22 cellular contexts compared by ENCODE assay signal in the genomic region with DNA sequence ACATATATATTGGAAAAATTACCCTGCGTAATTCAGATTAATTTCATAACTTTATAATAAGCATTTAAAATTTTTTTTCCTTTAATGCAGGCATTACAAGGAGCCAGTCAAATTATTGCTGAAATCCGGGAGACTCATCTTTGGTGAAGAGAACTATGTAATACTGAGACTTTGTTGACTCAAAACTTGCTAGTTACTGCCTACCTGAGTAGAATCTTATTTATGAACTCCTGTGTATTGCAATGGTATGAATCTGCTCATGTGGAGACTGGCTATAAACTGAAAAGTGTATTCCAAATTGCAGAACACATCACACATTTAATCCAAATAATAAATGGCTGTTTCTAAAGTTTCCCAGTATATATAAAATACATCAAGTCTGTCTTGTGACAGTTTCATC. TPM values are rescaled to one million over a fixed set of nuclear protein-coding genes. Genes with fewer than 3 reads are reported as not detected.
DNase-seq lines count a peak whose midpoint lies in the region; ATAC-seq and TF ChIP-seq lines count a peak whose summit lies in the region.
"Had no signal": no experiment of that assay in that cellular context is flagged by ENCODE, and none has a peak within 500 bp of the region (broad histone marks: within the 10 kb centered on the region; RNA-seq: fewer than 3 reads in every experiment).

No MANE protein-coding gene starts in this region.

- H3K4me3 ChIP-seq in CD4-positive, CD25-positive, alpha-beta regulatory T cell (ENCODE audit: low read depth, low read length), result no peak overlapping the region
- H3K4me3 ChIP-seq: A549; BLaER1 treated with 17β-estradiol and CSF1 and Interleukin-3, amounts not matched to agents 10 nM and 100 nM; HAP-1 had no signal

- no peaks in the 10 kb centered on the region for H3K27me3 Mint-ChIP-seq in activated CD4-positive, alpha-beta memory T cell treated with anti-CD3 and anti-CD28 coated beads for 36 hours
- no peaks in the 10 kb centered on the region for H3K27me3 Mint-ChIP-seq in activated CD4-positive, alpha-beta memory T cell treated with anti-CD3 and anti-CD28 coated beads, Interleukin-2, amount 10 ng/mL, durations not matched to agents 7 days and 5 days
- no peaks in the 10 kb centered on the region for H3K27me3 Mint-ChIP-seq in activated T-cell treated with anti-CD3 and anti-CD28 coated beads, Interleukin-2, amount 50 U/mL, for 72 hours (ENCODE audit: low read depth)
- no peaks in the 10 kb centered on the region for H3K27me3 Mint-ChIP-seq in CD4-positive, CD25-positive, alpha-beta regulatory T cell
- H3K27me3 Mint-ChIP-seq: CD4-positive, alpha-beta memory T cell had no signal

- peaks cover 40% of the 10 kb centered on the region for H3K36me3 Mint-ChIP-seq in activated CD4-positive, alpha-beta memory T cell treated with anti-CD3 and anti-CD28 coated beads for 36 hours
- H3K36me3 Mint-ChIP-seq in activated CD4-positive, alpha-beta memory T cell treated with anti-CD3 and anti-CD28 coated beads, Interleukin-2, amount 10 ng/mL, durations not matched to agents 7 days and 5 days (ENCODE audit: low read depth), result peaks cover 67% of the 10 kb centered on the region
- H3K36me3 Mint-ChIP-seq in activated T-cell treated with anti-CD3 and anti-CD28 coated beads, Interleukin-2, amount 50 U/mL, for 72 hours (ENCODE audit: insufficient read depth in 2 of 2), result peaks cover 1 to 32% of the 10 kb centered on the region in 2 donors
- peaks cover 44% of the 10 kb centered on the region for H3K36me3 Mint-ChIP-seq in CD4-positive, CD25-positive, alpha-beta regulatory T cell

- H3K4me3 Mint-ChIP-seq in activated CD4-positive, alpha-beta memory T cell treated with anti-CD3 and anti-CD28 coated beads for 36 hours, result no peak overlapping the region
- H3K4me3 Mint-ChIP-seq in activated CD4-positive, alpha-beta memory T cell treated with anti-CD3 and anti-CD28 coated beads, Interleukin-2, amount 10 ng/mL, durations not matched to agents 7 days and 5 days, result no peak overlapping the region
- H3K4me3 Mint-ChIP-seq in activated T-cell treated with anti-CD3 and anti-CD28 coated beads, Interleukin-2, amount 50 U/mL, for 72 hours, result no peak overlapping the region
- no peak overlapping the region for H3K4me3 Mint-ChIP-seq in CD4-positive, CD25-positive, alpha-beta regulatory T cell
- H3K4me3 Mint-ChIP-seq: CD14-positive monocyte; CD4-positive, alpha-beta memory T cell; HFFc6 had no signal

- no peaks in the 10 kb centered on the region for H3K4me1 ChIP-seq in CD4-positive, CD25-positive, alpha-beta regulatory T cell (ENCODE audit: control insufficient read depth, insufficient read depth, low read length, poor library complexity, severe bottlenecking)
- H3K4me1 ChIP-seq: A549; BE2C; BLaER1 treated with 17β-estradiol and CSF1 and Interleukin-3, amounts not matched to agents 10 nM and 100 nM had no signal

- intact Hi-C loops in activated CD4-positive, alpha-beta memory T cell treated with anti-CD3 and anti-CD28 coated beads for 36 hours (cut with micrococcal nuclease), result no loop called here

- no peaks in the 10 kb centered on the region for H3K9me3 Mint-ChIP-seq in activated CD4-positive, alpha-beta memory T cell treated with anti-CD3 and anti-CD28 coated beads for 36 hours
- H3K9me3 Mint-ChIP-seq in activated CD4-positive, alpha-beta memory T cell treated with anti-CD3 and anti-CD28 coated beads, Interleukin-2, amount 10 ng/mL, durations not matched to agents 7 days and 5 days, result no peaks in the 10 kb centered on the region
- H3K9me3 Mint-ChIP-seq in activated T-cell treated with anti-CD3 and anti-CD28 coated beads, Interleukin-2, amount 50 U/mL, for 72 hours, result no peaks in the 10 kb centered on the region
- H3K9me3 Mint-ChIP-seq in CD4-positive, CD25-positive, alpha-beta regulatory T cell, result no peaks in the 10 kb centered on the region
- H3K9me3 Mint-ChIP-seq: CD14-positive monocyte; CD4-positive, alpha-beta memory T cell; HFFc6 had no signal

- no peak for TF ChIP-seq CTCF in GM20000 (IDR thresholded peaks at IDR 0.05; ENCODE audit: extremely low read depth, missing control alignments)

- CTCF ChIA-PET in activated CD4-positive, alpha-beta memory T cell treated with anti-CD3 and anti-CD28 coated beads for 36 hours (lab: Charles Lee), result interaction anchor here (5.9 kb wide), 1 partner anchor 12 kb away, joined by 29 read pairs; a partner anchor contains a TSS
- CTCF ChIA-PET in activated CD4-positive, alpha-beta memory T cell treated with anti-CD3 and anti-CD28 coated beads, Interleukin-2, amount 10 ng/mL, durations not matched to agents 7 days and 5 days (lab: Charles Lee), result interaction anchor here (7.5 kb wide), 1 partner anchor 12 kb away, joined by 47 read pairs; a partner anchor contains a TSS

- H3K27ac Mint-ChIP-seq in activated CD4-positive, alpha-beta memory T cell treated with anti-CD3 and anti-CD28 coated beads for 36 hours, result peak overlapping the region; percentile 30
- H3K27ac Mint-ChIP-seq in activated CD4-positive, alpha-beta memory T cell treated with anti-CD3 and anti-CD28 coated beads, Interleukin-2, amount 10 ng/mL, durations not matched to agents 7 days and 5 days, result no peak overlapping the region
- H3K27ac Mint-ChIP-seq in activated T-cell treated with anti-CD3 and anti-CD28 coated beads, Interleukin-2, amount 50 U/mL, for 72 hours, result peak overlapping the region; percentile 52
- H3K27ac Mint-ChIP-seq in CD4-positive, CD25-positive, alpha-beta regulatory T cell, result peak overlapping the region in 2 of 3 donors; percentile 32 to 67
- H3K27ac Mint-ChIP-seq: CD14-positive monocyte, HFFc6 had no signal

- peaks cover 90% of the 10 kb centered on the region for H3K36me3 ChIP-seq in CD4-positive, CD25-positive, alpha-beta regulatory T cell (ENCODE audit: control insufficient read depth, insufficient read depth, low read length)

- DNase-seq in activated CD4-positive, alpha-beta memory T cell treated with anti-CD3 and anti-CD28 coated beads for 36 hours, result no peak
- no peak for DNase-seq in activated CD4-positive, alpha-beta memory T cell treated with anti-CD3 and anti-CD28 coated beads, Interleukin-2, amount 10 ng/mL, durations not matched to agents 7 days and 5 days
- DNase-seq in activated T-cell treated with anti-CD3 and anti-CD28 coated beads, Interleukin-2, amount 50 U/mL, for 72 hours, result no peak
- no peak for DNase-seq in activated T-cell treated with anti-CD3 and anti-CD28 coated beads, Interleukin-2, amount 50 U/mL, for 1 hour
- DNase-seq in CD4-positive, CD25-positive, alpha-beta regulatory T cell, result no peak
- DNase-seq in GM20000 (ENCODE audit: low spot score), result no peak
- DNase-seq: 8988T; ACHN; AML-193; BE2C; Calu3; CD4-positive, alpha-beta memory T cell; COR-L47; DMS53; DMS79 treated with DMSO at 0.1 percent for 48 hours; GF-D8; GOT3; HFFc6 had no signal

- no peak overlapping the region for H3K27ac ChIP-seq in CD4-positive, CD25-positive, alpha-beta regulatory T cell (ENCODE audit: insufficient read depth, low read length, poor library complexity, severe bottlenecking)
- H3K27ac ChIP-seq: A549; BLaER1 treated with 17β-estradiol and CSF1 and Interleukin-3, amounts not matched to agents 10 nM and 100 nM had no signal

- H3K4me1 Mint-ChIP-seq in activated CD4-positive, alpha-beta memory T cell treated with anti-CD3 and anti-CD28 coated beads for 36 hours (ENCODE audit: low read depth), result peaks cover 13% of the 10 kb centered on the region
- peaks cover 3% of the 10 kb centered on the region for H3K4me1 Mint-ChIP-seq in activated CD4-positive, alpha-beta memory T cell treated with anti-CD3 and anti-CD28 coated beads, Interleukin-2, amount 10 ng/mL, durations not matched to agents 7 days and 5 days
- peaks cover 16% of the 10 kb centered on the region for H3K4me1 Mint-ChIP-seq in activated T-cell treated with anti-CD3 and anti-CD28 coated beads, Interleukin-2, amount 50 U/mL, for 72 hours (ENCODE audit: low read depth)
- H3K4me1 Mint-ChIP-seq in CD4-positive, CD25-positive, alpha-beta regulatory T cell, result peaks cover 0 to 32% (median 20%) of the 10 kb centered on the region in 4 donors
- H3K4me1 Mint-ChIP-seq: CD14-positive monocyte had no signal

- peak in 1 of 2 donors; percentile 56 for ATAC-seq in activated T-cell treated with anti-CD3 and anti-CD28 coated beads, Interleukin-2, amount 50 U/mL, for 72 hours (replicated peaks in 1 of 2)
- ATAC-seq in CD4-positive, CD25-positive, alpha-beta regulatory T cell (ENCODE audit: low read depth in 2 of 2), result no peak
- ATAC-seq: A549 had no signal

- POLR2A ChIA-PET in activated CD4-positive, alpha-beta memory T cell treated with anti-CD3 and anti-CD28 coated beads for 36 hours (lab: Charles Lee), result no interaction called here
- POLR2A ChIA-PET in activated CD4-positive, alpha-beta memory T cell treated with anti-CD3 and anti-CD28 coated beads, Interleukin-2, amount 10 ng/mL, durations not matched to agents 7 days and 5 days (lab: Charles Lee), result interaction anchor here (3.5 kb wide), 1 partner anchor 12 kb away, joined by 14 read pairs; a partner anchor contains a TSS

- no peaks in the 10 kb centered on the region for H3K9me3 ChIP-seq in CD4-positive, CD25-positive, alpha-beta regulatory T cell (ENCODE audit: control insufficient read depth in 2 of 2, low read length in 2 of 2)
- H3K9me3 ChIP-seq: A549; BE2C; BLaER1 treated with 17β-estradiol and CSF1 and Interleukin-3, amounts not matched to agents 10 nM and 100 nM; HAP-1 had no signal

- no peaks in the 10 kb centered on the region for H3K27me3 ChIP-seq in CD4-positive, CD25-positive, alpha-beta regulatory T cell (ENCODE audit: control insufficient read depth, insufficient read depth, low read length)
- H3K27me3 ChIP-seq: BE2C; BLaER1 treated with 17β-estradiol and CSF1 and Interleukin-3, amounts not matched to agents 10 nM and 100 nM had no signal

RNA-seq across cellular contexts. Expression of a gene that starts 12.4 kb away (rescaled TPM):
- total RNA-seq in activated CD4-positive, alpha-beta memory T cell treated with anti-CD3 and anti-CD28 coated beads for 36 hours, result 10 to 100 TPM; 23.1 to 28.4 TPM
- 10 to 100 TPM; 17.0 to 19.3 TPM for total RNA-seq in activated CD4-positive, alpha-beta memory T cell treated with anti-CD3 and anti-CD28 coated beads, Interleukin-2, amount 10 ng/mL, durations not matched to agents 7 days and 5 days
- 10 to 100 TPM; 14.5 to 25.4 TPM for total RNA-seq in activated T-cell treated with anti-CD3 and anti-CD28 coated beads, Interleukin-2, amount 50 U/mL, for 72 hours
- total RNA-seq in CD4-positive, CD25-positive, alpha-beta regulatory T cell, result 15.9 TPM
- polyA plus RNA-seq in CD4-positive, CD25-positive, alpha-beta regulatory T cell, result 10 to 100 TPM; 16.2 to 20.6 (median 17.8) TPM
